ENCODE assay signal across 16 cellular contexts in the genomic region with DNA sequence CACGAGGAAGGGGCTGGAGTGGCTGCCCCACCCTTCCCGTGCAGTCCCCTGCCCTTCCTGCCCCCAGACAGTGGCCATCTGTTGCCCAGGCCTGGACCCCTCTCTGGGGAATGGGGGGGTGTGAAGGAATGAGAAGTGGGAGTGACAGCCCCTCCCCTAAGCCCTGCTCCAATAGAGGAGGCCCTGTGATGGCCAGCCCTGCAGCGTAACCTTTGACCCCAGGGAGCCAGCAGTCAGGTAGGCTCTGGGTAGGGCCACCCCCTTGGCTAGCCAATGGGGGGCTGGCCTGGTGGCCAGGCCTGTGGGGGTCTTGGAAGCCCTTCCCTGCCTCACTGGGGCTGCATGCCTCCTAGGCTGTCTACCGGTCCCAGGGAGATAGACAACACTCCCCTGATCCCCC. TPM values are rescaled to one million over a fixed set of nuclear protein-coding genes. Genes with fewer than 3 reads are reported as not detected.
A peak's percentile ranks its signal among the peaks of the same experiment; 100 is the strongest.
DNase-seq lines count a peak whose midpoint lies in the region; ATAC-seq, FAIRE-seq and TF ChIP-seq lines count a peak whose summit lies in the region.
"Had no signal": no experiment of that assay in that cellular context is flagged by ENCODE, and none has a peak within 500 bp of the region (broad histone marks: within the 10 kb centered on the region; RNA-seq: fewer than 3 reads in every experiment).

No MANE protein-coding gene starts in this region.

- H3K4me2 ChIP-seq in BLaER1 (peak overlapping the region; percentile 65; the same call in 1 of the 2 replicates), HepG2 (ENCODE audit: low read depth, low read length) (no peak overlapping the region), neuronal stem cell (ENCODE audit: insufficient read depth, low read length, poor library complexity, severe bottlenecking) (no peak overlapping the region)

- no peak overlapping the region for H3K4ac ChIP-seq in neuronal stem cell (ENCODE audit: low read length)

- H3K9me3 ChIP-seq in BLaER1 (no peaks in the 10 kb centered on the region), HepG2 (ENCODE audit: low read length) (no peaks in the 10 kb centered on the region), neuronal stem cell (replicated peaks in 1 of 2; ENCODE audit: control insufficient read depth in 2 of 2, insufficient read depth in 1 of 2, low read depth in 1 of 2, low read length in 2 of 2) (no peaks in the 10 kb centered on the region)
- H3K9me3 ChIP-seq: Caco-2 had no signal

- 0 out of 2 replicates have a peak overlapping the region, but pooled peaks have one; percentile 14 for H3K27ac ChIP-seq in BLaER1
- H3K27ac ChIP-seq in caudate nucleus (ENCODE audit: low read depth, low read length): peak overlapping the region; percentile 42
- H3K27ac ChIP-seq in HepG2 (ENCODE audit: extremely low read length, insufficient read depth, low read length): no peak overlapping the region
- no peak overlapping the region for H3K27ac ChIP-seq in neuronal stem cell (replicated peaks; ENCODE audit: low read length)
- H3K27ac ChIP-seq: 22Rv1, GM23248 had no signal

- H3K79me2 ChIP-seq in HepG2 (ENCODE audit: insufficient read depth, low read length): no peaks in the 10 kb centered on the region

- H4K91ac ChIP-seq in neuronal stem cell (ENCODE audit: low read depth, low read length, poor library complexity): no peak overlapping the region

- TF ChIP-seq EP300 in HepG2 (IDR thresholded peaks at IDR 0.05; ENCODE audit: low read depth in 2 of 2, low read length in 2 of 2) (no peak), HepG2 (CRISPR knock-in tag; IDR thresholded peaks at IDR 0.05; ENCODE audit: borderline replicate concordance) (no peak)

- no peak overlapping the region for H2BK120ac ChIP-seq in neuronal stem cell (ENCODE audit: low read depth, low read length)

- no peak overlapping the region for H2AFZ ChIP-seq in HepG2 (ENCODE audit: low read length)
- H2AFZ ChIP-seq in neuronal stem cell (ENCODE audit: low read length): no peak overlapping the region
- H2AFZ ChIP-seq: GM23248 had no signal

- no peak overlapping the region for H3K27ac Mint-ChIP-seq in activated naive CD4-positive, alpha-beta T cell treated with anti-CD3 and anti-CD28 coated beads, Interleukin-2, amount 10 ng/mL, durations not matched to agents 7 days and 5 days
- H3K27ac Mint-ChIP-seq in activated T-helper 17 cell treated with anti-CD3 and anti-CD28 coated beads, Interleukin-2, amount 50 U/mL, for 72 hours: no peak overlapping the region
- H3K27ac Mint-ChIP-seq: CD8-positive, alpha-beta memory T cell had no signal

- H3K36me3 Mint-ChIP-seq in activated naive CD4-positive, alpha-beta T cell treated with anti-CD3 and anti-CD28 coated beads, Interleukin-2, amount 10 ng/mL, durations not matched to agents 7 days and 5 days: no peaks in the 10 kb centered on the region
- no peaks in the 10 kb centered on the region for H3K36me3 Mint-ChIP-seq in activated T-helper 17 cell treated with anti-CD3 and anti-CD28 coated beads, Interleukin-2, amount 50 U/mL, for 72 hours (ENCODE audit: low read depth)
- H3K36me3 Mint-ChIP-seq: CD8-positive, alpha-beta memory T cell had no signal

- no peak for TF ChIP-seq POLR2A in HepG2 (IDR thresholded peaks at IDR 0.05; ENCODE audit: insufficient read depth in 1 of 2, low read depth in 2 of 2, low read length in 2 of 2)

- peak overlapping the region; percentile 86 for H3K18ac ChIP-seq in neuronal stem cell (ENCODE audit: low read length)

- POLR2A ChIA-PET in HepG2 (lab: Yijun Ruan, JAX): no interaction called here

- H3K27me3 ChIP-seq in BLaER1 (no peaks in the 10 kb centered on the region), HepG2 (ENCODE audit: control insufficient read depth in 1 of 2, insufficient read depth in 2 of 2, low read length in 2 of 2) (peaks cover 0 to 10% of the 10 kb centered on the region in 2 experiments; a peak in 2 of 5 replicates), neuronal stem cell (ENCODE audit: control insufficient read depth in 3 of 3, insufficient read depth in 3 of 3, low read depth in 1 of 3, low read length in 3 of 3) (peaks cover under 1 to 19% (median 16%) of the 10 kb centered on the region in 3 experiments)

- H4K8ac ChIP-seq in neuronal stem cell (ENCODE audit: low read depth, low read length): no peak overlapping the region

- CTCF ChIA-PET in HepG2 (lab: Yijun Ruan, JAX; ENCODE audit: low intra/inter-chr PET ratio, low total read pairs): no interaction called here
- CTCF ChIA-PET in activated naive CD4-positive, alpha-beta T cell treated with anti-CD3 and anti-CD28 coated beads, Interleukin-2, amount 10 ng/mL, durations not matched to agents 7 days and 5 days (lab: Charles Lee): interaction anchor here (1.3 kb wide), 1 partner anchor 42 kb away, joined by 5 read pairs; no protein-coding TSS in a partner anchor

- H3K79me1 ChIP-seq in neuronal stem cell (ENCODE audit: low read depth, low read length): no peaks in the 10 kb centered on the region

- BruUV-seq in HepG2 (replicated peaks; lab: Mats Ljungman, UMichigan): no TSS peak

- H3K9ac ChIP-seq in BLaER1: no peak overlapping the region
- no peak overlapping the region for H3K9ac ChIP-seq in HepG2 (ENCODE audit: insufficient read depth, low read depth, low read length)
- no peak overlapping the region for H3K9ac ChIP-seq in neuronal stem cell (ENCODE audit: low read depth, low read length, poor library complexity)
- H3K9ac ChIP-seq: GM23248 had no signal

- H2BK15ac ChIP-seq in neuronal stem cell (ENCODE audit: low read length): peak overlapping the region; percentile 90

- no peak overlapping the region for H3K14ac ChIP-seq in neuronal stem cell (ENCODE audit: low read length)

- peak overlapping the region; percentile 68 for H3K23ac ChIP-seq in neuronal stem cell (ENCODE audit: low read depth, low read length, poor library complexity)

- no peak overlapping the region for H3K4me3 Mint-ChIP-seq in activated naive CD4-positive, alpha-beta T cell treated with anti-CD3 and anti-CD28 coated beads, Interleukin-2, amount 10 ng/mL, durations not matched to agents 7 days and 5 days
- no peak overlapping the region for H3K4me3 Mint-ChIP-seq in activated T-helper 17 cell treated with anti-CD3 and anti-CD28 coated beads, Interleukin-2, amount 50 U/mL, for 72 hours
- H3K4me3 Mint-ChIP-seq: CD8-positive, alpha-beta memory T cell had no signal

- H3K27me3 Mint-ChIP-seq in activated naive CD4-positive, alpha-beta T cell treated with anti-CD3 and anti-CD28 coated beads, Interleukin-2, amount 10 ng/mL, durations not matched to agents 7 days and 5 days: peaks cover 45% of the 10 kb centered on the region
- peaks cover 8% of the 10 kb centered on the region for H3K27me3 Mint-ChIP-seq in activated T-helper 17 cell treated with anti-CD3 and anti-CD28 coated beads, Interleukin-2, amount 50 U/mL, for 72 hours

- DNase-seq in caudate nucleus (lab: John Stamatoyannopoulos, UW): no peak
- DNase-seq in HepG2 (ENCODE audit: low spot score): peak; percentile 23
- DNase-seq in neuronal stem cell (ENCODE audit: low spot score): no peak
- no peak for DNase-seq in activated naive CD4-positive, alpha-beta T cell treated with anti-CD3 and anti-CD28 coated beads, Interleukin-2, amount 10 ng/mL, durations not matched to agents 7 days and 5 days
- DNase-seq in epidermal melanocyte (ENCODE audit: insufficient read length, low spot score): no peak
- DNase-seq: CD8-positive, alpha-beta memory T cell; DND-41; GF-D8; GM23248; IMR-90 had no signal

- peak; percentile 19 for ATAC-seq in HepG2
- no peak for ATAC-seq in activated T-helper 17 cell treated with anti-CD3 and anti-CD28 coated beads, Interleukin-2, amount 50 U/mL, for 72 hours (replicated peaks)
- no peak for ATAC-seq in GM21825 (IDR thresholded peaks at IDR 0.05; ENCODE audit: unreplicated experiment)

- WGBS in HepG2 (ENCODE audit: low lambda C conversion rate): 10% methylated on average over 2 of the region's 4 CpGs
- WGBS in neuronal stem cell (ENCODE audit: extremely low coverage in 2 of 2, insufficient read length in 2 of 2, insufficient replicate concordance in 1 of 2), 2 donors: no CpG with 5 or more reads among the region's 4 CpGs

- H3K4me3 ChIP-seq in BLaER1 (no peak overlapping the region), HepG2 (replicated peaks in 1 of 3; ENCODE audit: insufficient read depth in 1 of 3, low read depth in 2 of 3, low read length in 3 of 3) (no peak overlapping the region), neuronal stem cell (ENCODE audit: low read length in 2 of 2) (no peak overlapping the region)
- H3K4me3 ChIP-seq: GM23248 had no signal

- in situ Hi-C loops in HepG2 (cut with HindIII; ENCODE audit: extremely low pct_ligation_motif_present, low pct_unique_long_range_greater_than_20kb): loop anchor here (5.0 kb wide), 1 partner anchor 105 kb away; no protein-coding TSS in a partner anchor

- no peak for TF ChIP-seq RAD21 in HepG2 (CRISPR knock-in tag; IDR thresholded peaks at IDR 0.05)

- peak overlapping the region; percentile 92 for H2AK5ac ChIP-seq in neuronal stem cell (ENCODE audit: low read depth, low read length)

- H3K4me1 ChIP-seq in BLaER1 (peaks cover 86% of the 10 kb centered on the region), HepG2 (ENCODE audit: insufficient read depth, low read length) (peaks cover 33% of the 10 kb centered on the region), neuronal stem cell (ENCODE audit: control insufficient read depth in 2 of 2, insufficient read depth in 1 of 2, low read depth in 1 of 2, low read length in 2 of 2) (peaks cover 24 to 26% of the 10 kb centered on the region in 2 donors)

- FAIRE-seq in HepG2 (lab: Jason Lieb, UNC): no peak
- FAIRE-seq: H54 had no signal

- no peak overlapping the region for H2BK5ac ChIP-seq in neuronal stem cell (ENCODE audit: low read length)

- no peaks in the 10 kb centered on the region for H3K4me1 Mint-ChIP-seq in activated naive CD4-positive, alpha-beta T cell treated with anti-CD3 and anti-CD28 coated beads, Interleukin-2, amount 10 ng/mL, durations not matched to agents 7 days and 5 days
- no peaks in the 10 kb centered on the region for H3K4me1 Mint-ChIP-seq in activated T-helper 17 cell treated with anti-CD3 and anti-CD28 coated beads, Interleukin-2, amount 50 U/mL, for 72 hours
- H3K4me1 Mint-ChIP-seq: CD8-positive, alpha-beta memory T cell had no signal

- H2BK12ac ChIP-seq in neuronal stem cell (ENCODE audit: low read length): peak overlapping the region; percentile 33

- no peaks in the 10 kb centered on the region for H3K36me3 ChIP-seq in BLaER1
- no peaks in the 10 kb centered on the region for H3K36me3 ChIP-seq in HepG2 (replicated peaks in 1 of 2; ENCODE audit: control insufficient read depth in 1 of 2, insufficient read depth in 2 of 2, low read length in 2 of 2)
- H3K36me3 ChIP-seq in neuronal stem cell (replicated peaks in 1 of 2; ENCODE audit: control insufficient read depth in 2 of 2, insufficient read depth in 2 of 2, low read length in 2 of 2): no peaks in the 10 kb centered on the region

- H4K20me1 ChIP-seq in BLaER1 (peaks cover 100% of the 10 kb centered on the region), HepG2 (ENCODE audit: insufficient read depth, low read length) (peaks cover 16% of the 10 kb centered on the region; the same call in 1 of the 2 replicates)

- TF ChIP-seq CTCF in HepG2 (CRISPR knock-in tag; IDR thresholded peaks at IDR 0.05): no peak

- intact Hi-C loops in HepG2 (cut with micrococcal nuclease; ENCODE audit: unreplicated experiment): no loop called here

- no peaks in the 10 kb centered on the region for H3K9me3 Mint-ChIP-seq in activated naive CD4-positive, alpha-beta T cell treated with anti-CD3 and anti-CD28 coated beads, Interleukin-2, amount 10 ng/mL, durations not matched to agents 7 days and 5 days
- no peaks in the 10 kb centered on the region for H3K9me3 Mint-ChIP-seq in activated T-helper 17 cell treated with anti-CD3 and anti-CD28 coated beads, Interleukin-2, amount 50 U/mL, for 72 hours
- H3K9me3 Mint-ChIP-seq: CD8-positive, alpha-beta memory T cell had no signal

RNA-seq across cellular contexts. Expression of gene FLRT1, which starts 6.6 kb away (rescaled TPM):
- 0.02 TPM in 1 of 2 replicates, not detected in the other for total RNA-seq in HepG2 (2016; rRNA removed; fragmentation: Illumina TruSeq; extraction: Trizol)
- not detected in 2 replicates for total RNA-seq in HepG2 (2016; cell fraction: cytosol; rRNA removed; fragmentation: Illumina TruSeq; extraction: Trizol; ENCODE audit: low read depth)
- total RNA-seq in HepG2 (2016; cell fraction: insoluble cytoplasmic fraction; rRNA removed; fragmentation: Illumina TruSeq; extraction: Trizol): not detected in 2 replicates
- total RNA-seq in HepG2 (2016; cell fraction: membrane; rRNA removed; fragmentation: Illumina TruSeq; extraction: Trizol): not detected in 2 replicates
- 0.09 TPM in 1 of 2 replicates, not detected in the other for total RNA-seq in HepG2 (2016; cell fraction: nucleus; rRNA removed; fragmentation: Illumina TruSeq; extraction: Trizol)
- 0.08 TPM in 2 replicates for polyA plus RNA-seq in HepG2 (2011; rRNA removed)
- polyA plus RNA-seq in HepG2 (2011; cell fraction: cytosol; rRNA removed): 0.03 TPM in 2 replicates
- 0.06 and 0.10 TPM in 2 replicates for polyA plus RNA-seq in HepG2 (2011; cell fraction: nucleus; rRNA removed)
- polyA plus RNA-seq in HepG2 (2012): 0.28 and 0.32 TPM in 2 replicates
- polyA plus RNA-seq in HepG2 (2016; cell fraction: cytosol; fragmentation: Illumina TruSeq; extraction: Trizol; ENCODE audit: low read depth): not detected in 2 replicates
- 0.10 TPM in 1 of 2 replicates, not detected in the other for polyA plus RNA-seq in HepG2 (2016; cell fraction: insoluble cytoplasmic fraction; fragmentation: Illumina TruSeq; extraction: Trizol; ENCODE audit: low read depth)
- polyA plus RNA-seq in HepG2 (2016; cell fraction: membrane; fragmentation: Illumina TruSeq; extraction: Trizol; ENCODE audit: low read depth): not detected in 2 replicates
- polyA plus RNA-seq in HepG2 (2016; cell fraction: nucleus; fragmentation: Illumina TruSeq; extraction: Trizol; ENCODE audit: insufficient read depth, low read depth): not detected in 2 replicates
- polyA minus RNA-seq in HepG2 (2011; rRNA and poly(A)+ RNA removed; ENCODE audit: low replicate concordance): 0.07 and 0.22 TPM in 2 replicates
- 0.18 and 0.20 TPM in 2 replicates for polyA minus RNA-seq in HepG2 (2011; cell fraction: cytosol; rRNA and poly(A)+ RNA removed)
- polyA minus RNA-seq in HepG2 (2011; cell fraction: nucleus; rRNA and poly(A)+ RNA removed): 0.39 TPM in 1 of 2 replicates, not detected in the other
- 0.88 TPM for polyA plus RNA-seq in neuronal stem cell (2013, experiment 1 of 2)
- polyA plus RNA-seq in neuronal stem cell (2013, experiment 2 of 2): 0.94 TPM
- total RNA-seq in activated T-helper 17 cell treated with anti-CD3 and anti-CD28 coated beads, Interleukin-2, amount 50 U/mL, for 72 hours: not detected
- total RNA-seq: CD8-positive, alpha-beta memory T cell had no signal
- polyA plus RNA-seq: CD8-positive, alpha-beta memory T cell had no signal

RNA-seq across cellular contexts. Expression of gene OTUB1, which starts 56.1 kb away (rescaled TPM):
- total RNA-seq in HepG2 (2016; rRNA removed; fragmentation: Illumina TruSeq; extraction: Trizol): 58.8 and 78.7 TPM in 2 replicates
- 20.2 and 22.1 TPM in 2 replicates for total RNA-seq in HepG2 (2016; cell fraction: cytosol; rRNA removed; fragmentation: Illumina TruSeq; extraction: Trizol; ENCODE audit: low read depth)
- 63.7 and 75.6 TPM in 2 replicates for total RNA-seq in HepG2 (2016; cell fraction: insoluble cytoplasmic fraction; rRNA removed; fragmentation: Illumina TruSeq; extraction: Trizol)
- total RNA-seq in HepG2 (2016; cell fraction: membrane; rRNA removed; fragmentation: Illumina TruSeq; extraction: Trizol): 29.1 and 30.2 TPM in 2 replicates
- 37.3 and 37.7 TPM in 2 replicates for total RNA-seq in HepG2 (2016; cell fraction: nucleus; rRNA removed; fragmentation: Illumina TruSeq; extraction: Trizol)
- polyA plus RNA-seq in HepG2 (2011; rRNA removed): 130 TPM in 2 replicates
- polyA plus RNA-seq in HepG2 (2011; cell fraction: cytosol; rRNA removed): 108 and 143 TPM in 2 replicates
- 193 and 235 TPM in 2 replicates for polyA plus RNA-seq in HepG2 (2011; cell fraction: nucleus; rRNA removed)
- 62.7 and 68.2 TPM in 2 replicates for polyA plus RNA-seq in HepG2 (2012)
- polyA plus RNA-seq in HepG2 (2016; cell fraction: cytosol; fragmentation: Illumina TruSeq; extraction: Trizol; ENCODE audit: low read depth): 38.9 TPM in 2 replicates
- 103 and 127 TPM in 2 replicates for polyA plus RNA-seq in HepG2 (2016; cell fraction: insoluble cytoplasmic fraction; fragmentation: Illumina TruSeq; extraction: Trizol; ENCODE audit: low read depth)
- polyA plus RNA-seq in HepG2 (2016; cell fraction: membrane; fragmentation: Illumina TruSeq; extraction: Trizol; ENCODE audit: low read depth): 42.5 and 43.1 TPM in 2 replicates
- polyA plus RNA-seq in HepG2 (2016; cell fraction: nucleus; fragmentation: Illumina TruSeq; extraction: Trizol; ENCODE audit: insufficient read depth, low read depth): 108 and 115 TPM in 2 replicates
- 120 and 135 TPM in 2 replicates for polyA minus RNA-seq in HepG2 (2011; rRNA and poly(A)+ RNA removed; ENCODE audit: low replicate concordance)
- polyA minus RNA-seq in HepG2 (2011; cell fraction: cytosol; rRNA and poly(A)+ RNA removed): 51.3 and 59.5 TPM in 2 replicates
- polyA minus RNA-seq in HepG2 (2011; cell fraction: nucleus; rRNA and poly(A)+ RNA removed): 31.7 and 32.2 TPM in 2 replicates
- polyA plus RNA-seq in neuronal stem cell (2013, experiment 1 of 2): 92.2 TPM
- 90.4 TPM for polyA plus RNA-seq in neuronal stem cell (2013, experiment 2 of 2)
- total RNA-seq in activated T-helper 17 cell treated with anti-CD3 and anti-CD28 coated beads, Interleukin-2, amount 50 U/mL, for 72 hours: 10 to 100 TPM; 59.4 to 84.2 TPM

Comparison
In these comparisons a context has a peak if more than half of its experiments do, and no peak if none do; other contexts are left out.
1. H3K27ac ChIP-seq: peak in BLaER1 (single experiment) and caudate nucleus (single experiment); none in HepG2 (single experiment) and neuronal stem cell (single experiment).